8 cellular contexts compared by ENCODE assay signal in genomic region chr6:116101298-116101718, GRCh38. TPM values are rescaled to one million over a fixed set of nuclear protein-coding genes. Genes with fewer than 3 reads are reported as not detected.
A peak's percentile ranks its signal among the peaks of the same experiment; 100 is the strongest.
DNase-seq lines count a peak whose midpoint lies in the region; ATAC-seq and FAIRE-seq lines count a peak whose summit lies in the region.

No MANE protein-coding gene starts in this region.

- no peaks in the 10 kb centered on the region for H3K36me3 ChIP-seq in neuron (ENCODE audit: insufficient read depth, low read length)

- peaks cover under 1% of the 10 kb centered on the region for H3K9me3 ChIP-seq in neuron (ENCODE audit: low read length)

- no peaks in the 10 kb centered on the region for H3K27me3 Mint-ChIP-seq in effector memory CD8-positive, alpha-beta T cell

- peak overlapping the region; percentile 82 for H3K4me3 ChIP-seq in neuron (ENCODE audit: low read length)

- FAIRE-seq in G401.6 (lab: Jason Lieb, UNC) = peak; percentile 8

- H3K4me1 Mint-ChIP-seq in effector memory CD8-positive, alpha-beta T cell (ENCODE audit: low read depth in 2 of 2) = peaks cover 48 to 57% of the 10 kb centered on the region in 2 donors

- H3K27ac Mint-ChIP-seq in effector memory CD8-positive, alpha-beta T cell = peak overlapping the region; percentile 85 to 91

- H3K9me3 Mint-ChIP-seq in effector memory CD8-positive, alpha-beta T cell = no peaks in the 10 kb centered on the region

- H3K27me3 ChIP-seq in neuron (ENCODE audit: insufficient read depth, low read length) = no peaks in the 10 kb centered on the region

- peak; percentile 3 for ATAC-seq in effector memory CD8-positive, alpha-beta T cell (replicated peaks)
- no peak for ATAC-seq in GM21717 (IDR thresholded peaks at IDR 0.05; ENCODE audit: unreplicated experiment)

- no peaks in the 10 kb centered on the region for H3K36me3 Mint-ChIP-seq in effector memory CD8-positive, alpha-beta T cell (ENCODE audit: insufficient read depth)

- peak overlapping the region; percentile 78 for H2AFZ ChIP-seq in neuron (ENCODE audit: low read depth, low read length)

- H3K4me3 Mint-ChIP-seq in effector memory CD8-positive, alpha-beta T cell = peak overlapping the region; percentile 92 to 93

- H3K4me1 ChIP-seq in neuron (ENCODE audit: insufficient read depth, low read length) = peaks cover 6% of the 10 kb centered on the region

- DNase-seq in RPMI7951 (ENCODE audit: low read depth) (peak; percentile 83), SIG-M5 (lab: John Stamatoyannopoulos, UW) (no peak), NCI-H2107 treated with DMSO at 0.1 percent for 48 hours (lab: John Stamatoyannopoulos, UW; ENCODE audit: unreplicated experiment) (no peak), NCI-H128 (lab: John Stamatoyannopoulos, UW; ENCODE audit: unreplicated experiment) (no peak)
- peak in 1 of 3 experiments; percentile 60 for DNase-seq in effector memory CD8-positive, alpha-beta T cell

RNA-seq across cellular contexts. Expression of gene NT5DC1, which starts 0.7 kb away (rescaled TPM):
- 13.4 and 14.3 TPM in 2 replicates for total RNA-seq in RPMI7951 (2014; rRNA removed; shearing (Covaris generic))

RNA-seq across cellular contexts. Expression of gene COL10A1, which starts 24.6 kb away (rescaled TPM):
- total RNA-seq in RPMI7951 (2014; rRNA removed; shearing (Covaris generic)) = 72.6 and 96.8 TPM in 2 replicates

RNA-seq across cellular contexts. Expression of gene FRK, which starts 40.6 kb away (rescaled TPM):
- 1.7 and 1.8 TPM in 2 replicates for total RNA-seq in RPMI7951 (2014; rRNA removed; shearing (Covaris generic))
